Comparison of ENCODE assay signal across 27 cellular contexts in genomic region chr6:83590413-83590812, GRCh38.
DNase-seq lines count a peak whose midpoint lies in the region; ATAC-seq, FAIRE-seq and TF ChIP-seq lines count a peak whose summit lies in the region.
"Had no signal": no experiment of that assay in that cellular context is flagged by ENCODE, and none has a peak within 500 bp of the region (broad histone marks: within the 10 kb centered on the region; RNA-seq: fewer than 3 reads in every experiment).

No MANE protein-coding gene starts in this region.

- no peak for TF ChIP-seq CTCF in AG10803 (conservative IDR thresholded peaks at IDR 0.05; ENCODE audit: low read length)
- TF ChIP-seq CTCF in fibroblast of mammary gland (conservative IDR thresholded peaks at IDR 0.05; ENCODE audit: control insufficient read depth, insufficient read depth, low read depth, low read length): no peak
- no peak for TF ChIP-seq CTCF in pancreas (IDR thresholded peaks at IDR 0.05)

- no peaks in the 10 kb centered on the region for H3K4me1 ChIP-seq in pancreas
- H3K4me1 ChIP-seq: gastrocnemius medialis, HAP-1, right atrium auricular region, upper lobe of right lung had no signal

- intact Hi-C loops in pancreas (cut with DNase I): no loop called here

- H3K4me3 ChIP-seq in AG10803 (ENCODE audit: low read length) (no peak overlapping the region), fibroblast of mammary gland (ENCODE audit: control insufficient read depth, low read depth, low read length) (no peak overlapping the region), pancreas (no peak overlapping the region)
- H3K4me3 ChIP-seq: gastrocnemius medialis, HAP-1, right atrium auricular region, upper lobe of right lung had no signal

- no peaks in the 10 kb centered on the region for H3K36me3 ChIP-seq in pancreas
- H3K36me3 ChIP-seq: gastrocnemius medialis, HAP-1, right atrium auricular region, upper lobe of right lung had no signal

- no peaks in the 10 kb centered on the region for H3K9me3 ChIP-seq in pancreas
- H3K9me3 ChIP-seq: gastrocnemius medialis, HAP-1, right atrium auricular region, upper lobe of right lung had no signal

- peak; percentile 27 for DNase-seq in AG10803 (ENCODE audit: low read depth)
- peak; percentile 71 to 72 for DNase-seq in Kasumi-1 (lab: John Stamatoyannopoulos, UW)
- peak; percentile 45 for DNase-seq in SIG-M5 (lab: John Stamatoyannopoulos, UW)
- DNase-seq in fibroblast of mammary gland (ENCODE audit: low read depth): peak; percentile 84
- DNase-seq in kidney tubule cell (ENCODE audit: low spot score): no peak
- DNase-seq in putamen (ENCODE audit: low spot score): no peak
- no peak for DNase-seq in pancreas
- DNase-seq: activated CD4-positive, alpha-beta T cell treated with anti-CD3 and anti-CD28 coated beads, Interleukin-2, amount 50 U/mL, for 48 hours; activated CD4-positive, CD25-positive, alpha-beta regulatory T cell; Calu3; effector CD4-positive, alpha-beta T cell; erythroblast; gastrocnemius medialis; hippocampal formation; immature natural killer cell; NCI-H187 treated with DMSO at 0.1 percent for 48 hours; NCI-H69; stimulated activated CD4-positive, alpha-beta T cell treated with anti-CD3 and anti-CD28 coated beads, Interleukin-4, amount 100 ng/mL, for 1 hour; SW 1271; upper lobe of right lung had no signal

- no peak overlapping the region for H3K27ac ChIP-seq in pancreas
- H3K27ac ChIP-seq: gastrocnemius medialis, right atrium auricular region, upper lobe of right lung had no signal

- no peak for FAIRE-seq in pancreas (lab: Jason Lieb, UNC)
- FAIRE-seq: A204.1, astrocyte had no signal

- no peaks in the 10 kb centered on the region for H3K27me3 ChIP-seq in pancreas
- H3K27me3 ChIP-seq: gastrocnemius medialis, right atrium auricular region, upper lobe of right lung had no signal

- 47 to 93% methylated on average over 1 of the region's 1 CpG for WGBS in pancreas, 2 donors

- ATAC-seq in HG02610 (IDR thresholded peaks at IDR 0.05; ENCODE audit: unreplicated experiment) (no peak), pancreas (no peak)
- ATAC-seq: gastrocnemius medialis; Right ventricle myocardium inferior; stimulated activated memory B cell treated with anti-CD40 and anti-IgM and Interleukin-4, amounts not matched to agents 10 μg/mL and 1 μg/mL and 100 μg/mL, for 72 hours; upper lobe of right lung had no signal

Comparison
In these comparisons a context has a peak if more than half of its experiments do, and no peak if none do; other contexts are left out.
1. DNase-seq: peak in AG10803 (single experiment), Kasumi-1 (2 of 2), SIG-M5 (single experiment) and fibroblast of mammary gland (single experiment); none in kidney tubule cell (single experiment), putamen (single experiment) and pancreas (0 of 6).